Comparison of ENCODE assay signal across 11 cellular contexts in the genomic region with DNA sequence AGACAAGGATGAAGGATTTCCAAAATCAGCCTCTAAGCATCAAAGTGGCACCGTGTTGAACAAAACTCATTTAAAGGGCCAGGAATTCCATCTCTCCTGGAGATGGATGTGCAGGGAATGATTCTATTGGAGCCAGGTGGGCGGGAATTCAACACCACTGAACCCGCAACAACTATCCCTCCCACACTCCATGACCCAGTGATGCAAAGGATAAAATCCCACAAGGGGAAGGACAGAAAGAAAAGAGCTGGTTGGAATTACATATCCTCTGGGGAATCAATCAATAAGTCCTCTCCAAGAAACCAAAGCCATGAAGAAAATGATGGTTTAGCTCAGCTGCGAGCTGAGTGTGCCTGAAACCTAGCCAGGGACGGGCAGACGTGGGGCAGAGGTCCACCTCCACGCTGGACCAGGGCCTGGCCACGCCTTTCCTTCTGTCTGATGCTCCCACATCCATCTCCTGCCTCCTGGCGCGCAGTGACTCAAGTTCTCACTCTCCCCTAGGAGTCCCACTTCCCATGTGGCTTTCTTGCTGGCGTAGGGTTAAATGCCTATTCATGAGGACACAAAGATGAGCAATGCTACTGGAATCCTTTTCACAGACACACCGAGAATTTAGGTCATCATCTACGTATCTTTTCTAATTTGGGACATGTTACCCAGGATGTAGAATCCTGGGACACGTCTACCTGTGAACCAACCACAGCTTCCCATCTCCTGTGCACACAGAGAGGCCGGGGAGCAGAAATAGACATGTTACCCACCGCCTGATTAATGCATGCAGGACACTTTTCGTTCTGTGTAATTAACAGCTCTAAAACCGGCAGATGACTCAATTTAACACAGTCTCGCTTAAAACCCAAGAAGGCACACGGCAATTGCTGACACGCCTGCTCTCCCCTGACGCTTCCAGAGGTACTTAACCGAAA. TPM values are rescaled to one million over a fixed set of nuclear protein-coding genes. Genes with fewer than 3 reads are reported as not detected.
DNase-seq lines count a peak whose midpoint lies in the region; ATAC-seq and TF ChIP-seq lines count a peak whose summit lies in the region.
"Had no signal": no experiment of that assay in that cellular context is flagged by ENCODE, and none has a peak within 500 bp of the region (broad histone marks: within the 10 kb centered on the region; RNA-seq: fewer than 3 reads in every experiment).

No MANE protein-coding gene starts in this region.

- DNase-seq in activated CD8-positive, alpha-beta memory T cell treated with anti-CD3 and anti-CD28 coated beads, Interleukin-2, amount 50 U/mL, for 48 hours, result peak; percentile 17
- DNase-seq in activated CD8-positive, alpha-beta memory T cell treated with anti-CD3 and anti-CD28 coated beads for 24 hours, result no peak
- peak; percentile 8 for DNase-seq in WTC11 (ENCODE audit: low spot score)
- DNase-seq in hepatic stellate cell (ENCODE audit: low spot score), result peak; percentile 85
- DNase-seq in superior temporal gyrus (ENCODE audit: extremely low spot score), result peak; percentile 55
- DNase-seq in SKM-1 (lab: John Stamatoyannopoulos, UW; ENCODE audit: unreplicated experiment), result no peak
- DNase-seq: activated CD4-positive, alpha-beta T cell treated with anti-CD3 and anti-CD28 coated beads, Interleukin-2, amount 10 ng/mL, durations not matched to agents 24 days and 14 days; central memory CD4-positive, alpha-beta T cell; NK-92 treated with Interleukin-12 subunit alpha and Interleukin-12 subunit beta, amount 100 ng/mL, for 24 hours had no signal

- no peaks in the 10 kb centered on the region for H3K9me3 Mint-ChIP-seq in WTC11
- H3K9me3 Mint-ChIP-seq: activated CD4-positive, alpha-beta T cell treated with anti-CD3 and anti-CD28 coated beads, Interleukin-2, amount 10 ng/mL, durations not matched to agents 24 days and 14 days had no signal

- H3K36me3 Mint-ChIP-seq in WTC11, result peaks cover 11% of the 10 kb centered on the region; the same call in 1 of the 2 replicates

- CTCF ChIA-PET in WTC11 (lab: Charles Lee), result no interaction called here

- H3K27ac Mint-ChIP-seq in WTC11, result 0 out of 2 replicates have a peak overlapping the region, but pooled peaks have one; percentile 19
- H3K27ac Mint-ChIP-seq: activated CD4-positive, alpha-beta T cell treated with anti-CD3 and anti-CD28 coated beads, Interleukin-2, amount 10 ng/mL, durations not matched to agents 24 days and 14 days had no signal

- TF ChIP-seq CTCF in WTC11 (IDR thresholded peaks at IDR 0.05), result no peak

- POLR2A ChIA-PET in WTC11 (lab: Charles Lee), result no interaction called here

- H3K27me3 Mint-ChIP-seq in WTC11 (ENCODE audit: low read depth), result no peaks in the 10 kb centered on the region
- H3K27me3 Mint-ChIP-seq: activated CD4-positive, alpha-beta T cell treated with anti-CD3 and anti-CD28 coated beads, Interleukin-2, amount 10 ng/mL, durations not matched to agents 24 days and 14 days had no signal

- ATAC-seq in WTC11 (no peak), GM18511 (IDR thresholded peaks at IDR 0.05; ENCODE audit: unreplicated experiment) (no peak), GM21825 (IDR thresholded peaks at IDR 0.05; ENCODE audit: unreplicated experiment) (no peak)

- H3K4me1 Mint-ChIP-seq in WTC11, result no peaks in the 10 kb centered on the region
- H3K4me1 Mint-ChIP-seq: activated CD4-positive, alpha-beta T cell treated with anti-CD3 and anti-CD28 coated beads, Interleukin-2, amount 10 ng/mL, durations not matched to agents 24 days and 14 days had no signal

- no peak overlapping the region for H3K4me3 Mint-ChIP-seq in WTC11
- H3K4me3 Mint-ChIP-seq: activated CD4-positive, alpha-beta T cell treated with anti-CD3 and anti-CD28 coated beads, Interleukin-2, amount 10 ng/mL, durations not matched to agents 24 days and 14 days had no signal

TF ChIP-seq in WTC11, 78 proteins besides CTCF, POLR2A, EP300 and RAD21:
- TF ChIP-seq ZNF121 (CRISPR knock-in tag; IDR thresholded peaks at IDR 0.05) (no peak), ATF3 (CRISPR knock-in tag; conservative IDR thresholded peaks at IDR 0.05) (no peak), ZSCAN18 (CRISPR knock-in tag; IDR thresholded peaks at IDR 0.05) (no peak), ZNF317 (CRISPR knock-in tag; IDR thresholded peaks at IDR 0.05; ENCODE audit: borderline replicate concordance, low read depth) (no peak), NFATC4 (CRISPR knock-in tag; IDR thresholded peaks at IDR 0.05) (no peak), IRF2 (CRISPR knock-in tag; IDR thresholded peaks at IDR 0.05; ENCODE audit: borderline replicate concordance, low read depth) (no peak)
- TF ChIP-seq, protein P1, sequence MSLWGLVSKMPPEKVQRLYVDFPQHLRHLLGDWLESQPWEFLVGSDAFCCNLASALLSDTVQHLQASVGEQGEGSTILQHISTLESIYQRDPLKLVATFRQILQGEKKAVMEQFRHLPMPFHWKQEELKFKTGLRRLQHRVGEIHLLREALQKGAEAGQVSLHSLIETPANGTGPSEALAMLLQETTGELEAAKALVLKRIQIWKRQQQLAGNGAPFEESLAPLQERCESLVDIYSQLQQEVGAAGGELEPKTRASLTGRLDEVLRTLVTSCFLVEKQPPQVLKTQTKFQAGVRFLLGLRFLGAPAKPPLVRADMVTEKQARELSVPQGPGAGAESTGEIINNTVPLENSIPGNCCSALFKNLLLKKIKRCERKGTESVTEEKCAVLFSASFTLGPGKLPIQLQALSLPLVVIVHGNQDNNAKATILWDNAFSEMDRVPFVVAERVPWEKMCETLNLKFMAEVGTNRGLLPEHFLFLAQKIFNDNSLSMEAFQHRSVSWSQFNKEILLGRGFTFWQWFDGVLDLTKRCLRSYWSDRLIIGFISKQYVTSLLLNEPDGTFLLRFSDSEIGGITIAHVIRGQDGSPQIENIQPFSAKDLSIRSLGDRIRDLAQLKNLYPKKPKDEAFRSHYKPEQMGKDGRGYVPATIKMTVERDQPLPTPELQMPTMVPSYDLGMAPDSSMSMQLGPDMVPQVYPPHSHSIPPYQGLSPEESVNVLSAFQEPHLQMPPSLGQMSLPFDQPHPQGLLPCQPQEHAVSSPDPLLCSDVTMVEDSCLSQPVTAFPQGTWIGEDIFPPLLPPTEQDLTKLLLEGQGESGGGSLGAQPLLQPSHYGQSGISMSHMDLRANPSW (CRISPR knock-in tag; conservative IDR thresholded peaks at IDR 0.05; ENCODE audit: low read depth), result no peak
- TF ChIP-seq, protein P2, sequence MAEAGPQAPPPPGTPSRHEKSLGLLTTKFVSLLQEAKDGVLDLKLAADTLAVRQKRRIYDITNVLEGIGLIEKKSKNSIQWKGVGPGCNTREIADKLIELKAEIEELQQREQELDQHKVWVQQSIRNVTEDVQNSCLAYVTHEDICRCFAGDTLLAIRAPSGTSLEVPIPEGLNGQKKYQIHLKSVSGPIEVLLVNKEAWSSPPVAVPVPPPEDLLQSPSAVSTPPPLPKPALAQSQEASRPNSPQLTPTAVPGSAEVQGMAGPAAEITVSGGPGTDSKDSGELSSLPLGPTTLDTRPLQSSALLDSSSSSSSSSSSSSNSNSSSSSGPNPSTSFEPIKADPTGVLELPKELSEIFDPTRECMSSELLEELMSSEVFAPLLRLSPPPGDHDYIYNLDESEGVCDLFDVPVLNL (CRISPR knock-in tag; IDR thresholded peaks at IDR 0.05; ENCODE audit: borderline replicate concordance, low read depth), result no peak
- TF ChIP-seq, protein P3, sequence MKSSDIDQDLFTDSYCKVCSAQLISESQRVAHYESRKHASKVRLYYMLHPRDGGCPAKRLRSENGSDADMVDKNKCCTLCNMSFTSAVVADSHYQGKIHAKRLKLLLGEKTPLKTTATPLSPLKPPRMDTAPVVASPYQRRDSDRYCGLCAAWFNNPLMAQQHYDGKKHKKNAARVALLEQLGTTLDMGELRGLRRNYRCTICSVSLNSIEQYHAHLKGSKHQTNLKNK (CRISPR knock-in tag; IDR thresholded peaks at IDR 0.05), result no peak
- TF ChIP-seq, protein P4, sequence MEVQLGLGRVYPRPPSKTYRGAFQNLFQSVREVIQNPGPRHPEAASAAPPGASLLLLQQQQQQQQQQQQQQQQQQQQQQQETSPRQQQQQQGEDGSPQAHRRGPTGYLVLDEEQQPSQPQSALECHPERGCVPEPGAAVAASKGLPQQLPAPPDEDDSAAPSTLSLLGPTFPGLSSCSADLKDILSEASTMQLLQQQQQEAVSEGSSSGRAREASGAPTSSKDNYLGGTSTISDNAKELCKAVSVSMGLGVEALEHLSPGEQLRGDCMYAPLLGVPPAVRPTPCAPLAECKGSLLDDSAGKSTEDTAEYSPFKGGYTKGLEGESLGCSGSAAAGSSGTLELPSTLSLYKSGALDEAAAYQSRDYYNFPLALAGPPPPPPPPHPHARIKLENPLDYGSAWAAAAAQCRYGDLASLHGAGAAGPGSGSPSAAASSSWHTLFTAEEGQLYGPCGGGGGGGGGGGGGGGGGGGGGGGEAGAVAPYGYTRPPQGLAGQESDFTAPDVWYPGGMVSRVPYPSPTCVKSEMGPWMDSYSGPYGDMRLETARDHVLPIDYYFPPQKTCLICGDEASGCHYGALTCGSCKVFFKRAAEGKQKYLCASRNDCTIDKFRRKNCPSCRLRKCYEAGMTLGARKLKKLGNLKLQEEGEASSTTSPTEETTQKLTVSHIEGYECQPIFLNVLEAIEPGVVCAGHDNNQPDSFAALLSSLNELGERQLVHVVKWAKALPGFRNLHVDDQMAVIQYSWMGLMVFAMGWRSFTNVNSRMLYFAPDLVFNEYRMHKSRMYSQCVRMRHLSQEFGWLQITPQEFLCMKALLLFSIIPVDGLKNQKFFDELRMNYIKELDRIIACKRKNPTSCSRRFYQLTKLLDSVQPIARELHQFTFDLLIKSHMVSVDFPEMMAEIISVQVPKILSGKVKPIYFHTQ (CRISPR knock-in tag; IDR thresholded peaks at IDR 0.05), result no peak

RNA-seq across cellular contexts. Expression of gene PEPD, which starts 48.6 kb away (rescaled TPM):
- total RNA-seq in WTC11 (2021), result 76.5 to 83.1 TPM (median 78.6 TPM) in 3 replicates

Comparison
In these comparisons a context has a peak if more than half of its experiments do, and no peak if none do; other contexts are left out.
1. DNase-seq: peak in activated CD8-positive, alpha-beta memory T cell treated with anti-CD3 and anti-CD28 coated beads, Interleukin-2, amount 50 U/mL, for 48 hours (single experiment), WTC11 (single experiment), hepatic stellate cell (single experiment) and superior temporal gyrus (single experiment); none in activated CD8-positive, alpha-beta memory T cell treated with anti-CD3 and anti-CD28 coated beads for 24 hours (single experiment) and SKM-1 (single experiment).